In the genomic region with DNA sequence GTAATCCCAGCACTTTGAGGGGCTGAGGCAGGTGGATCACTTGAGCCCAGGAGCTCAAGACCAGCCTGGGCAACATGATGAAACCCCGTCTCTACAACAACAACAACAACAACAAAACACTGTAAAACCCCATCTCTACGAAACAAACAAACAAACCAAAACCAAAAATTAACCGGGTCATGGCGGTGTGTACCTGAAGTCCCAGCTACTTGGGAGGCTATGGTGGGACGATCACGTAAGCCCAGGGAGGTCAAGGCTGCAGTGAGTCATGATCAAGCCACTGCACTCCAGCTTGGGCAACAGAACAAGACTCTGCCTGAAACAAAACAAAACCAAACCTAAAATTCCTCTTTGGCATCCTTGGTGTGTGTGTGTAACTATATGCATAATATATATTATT, we compare ENCODE assay signal across 1 cellular context.
A peak's percentile ranks its signal among the peaks of the same experiment; 100 is the strongest.
TF ChIP-seq lines count a peak whose summit lies in the region.

No MANE protein-coding gene starts in this region.

TF ChIP-seq in HepG2, 621 proteins besides CTCF, POLR2A, EP300 and RAD21 (continued from another document):
- TF ChIP-seq ATF3 (CRISPR knock-in tag; IDR thresholded peaks at IDR 0.05), result peak; percentile 48; the same call in 1 of the 2 replicates
- 0 out of 4 replicates have a peak, but pooled peaks of 1 of the 2 experiments have one; percentile 16 for TF ChIP-seq NR2F1 (CRISPR knock-in tag; IDR thresholded peaks at IDR 0.05)
- no peak for TF ChIP-seq RORA (CRISPR knock-in tag; IDR thresholded peaks at IDR 0.05)
- TF ChIP-seq, protein P1, sequence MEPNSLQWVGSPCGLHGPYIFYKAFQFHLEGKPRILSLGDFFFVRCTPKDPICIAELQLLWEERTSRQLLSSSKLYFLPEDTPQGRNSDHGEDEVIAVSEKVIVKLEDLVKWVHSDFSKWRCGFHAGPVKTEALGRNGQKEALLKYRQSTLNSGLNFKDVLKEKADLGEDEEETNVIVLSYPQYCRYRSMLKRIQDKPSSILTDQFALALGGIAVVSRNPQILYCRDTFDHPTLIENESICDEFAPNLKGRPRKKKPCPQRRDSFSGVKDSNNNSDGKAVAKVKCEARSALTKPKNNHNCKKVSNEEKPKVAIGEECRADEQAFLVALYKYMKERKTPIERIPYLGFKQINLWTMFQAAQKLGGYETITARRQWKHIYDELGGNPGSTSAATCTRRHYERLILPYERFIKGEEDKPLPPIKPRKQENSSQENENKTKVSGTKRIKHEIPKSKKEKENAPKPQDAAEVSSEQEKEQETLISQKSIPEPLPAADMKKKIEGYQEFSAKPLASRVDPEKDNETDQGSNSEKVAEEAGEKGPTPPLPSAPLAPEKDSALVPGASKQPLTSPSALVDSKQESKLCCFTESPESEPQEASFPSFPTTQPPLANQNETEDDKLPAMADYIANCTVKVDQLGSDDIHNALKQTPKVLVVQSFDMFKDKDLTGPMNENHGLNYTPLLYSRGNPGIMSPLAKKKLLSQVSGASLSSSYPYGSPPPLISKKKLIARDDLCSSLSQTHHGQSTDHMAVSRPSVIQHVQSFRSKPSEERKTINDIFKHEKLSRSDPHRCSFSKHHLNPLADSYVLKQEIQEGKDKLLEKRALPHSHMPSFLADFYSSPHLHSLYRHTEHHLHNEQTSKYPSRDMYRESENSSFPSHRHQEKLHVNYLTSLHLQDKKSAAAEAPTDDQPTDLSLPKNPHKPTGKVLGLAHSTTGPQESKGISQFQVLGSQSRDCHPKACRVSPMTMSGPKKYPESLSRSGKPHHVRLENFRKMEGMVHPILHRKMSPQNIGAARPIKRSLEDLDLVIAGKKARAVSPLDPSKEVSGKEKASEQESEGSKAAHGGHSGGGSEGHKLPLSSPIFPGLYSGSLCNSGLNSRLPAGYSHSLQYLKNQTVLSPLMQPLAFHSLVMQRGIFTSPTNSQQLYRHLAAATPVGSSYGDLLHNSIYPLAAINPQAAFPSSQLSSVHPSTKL (CRISPR knock-in tag; IDR thresholded peaks at IDR 0.05), result peak; percentile 29; the same call in 1 of the 2 replicates
- no peak for TF ChIP-seq FOXP1 (IDR thresholded peaks at IDR 0.05)
- peak; percentile 52; the same call in 1 of the 2 replicates for TF ChIP-seq FOXP1 (CRISPR knock-in tag; IDR thresholded peaks at IDR 0.05)
- TF ChIP-seq LCORL (IDR thresholded peaks at IDR 0.05), result no peak
- TF ChIP-seq LCORL (CRISPR knock-in tag; IDR thresholded peaks at IDR 0.05), result 0 out of 2 replicates have a peak, but pooled peaks have one; percentile 43
- peak; percentile 55; the same call in 1 of the 2 replicates for TF ChIP-seq NR2F6 (IDR thresholded peaks at IDR 0.05)
- peak; percentile 77 for TF ChIP-seq NR2F6 (CRISPR knock-in tag; IDR thresholded peaks at IDR 0.05)
- peak; percentile 31; the same call in 1 of the 2 replicates for TF ChIP-seq ZMYM3 (CRISPR knock-in tag; IDR thresholded peaks at IDR 0.05)
- TF ChIP-seq, protein P2, sequence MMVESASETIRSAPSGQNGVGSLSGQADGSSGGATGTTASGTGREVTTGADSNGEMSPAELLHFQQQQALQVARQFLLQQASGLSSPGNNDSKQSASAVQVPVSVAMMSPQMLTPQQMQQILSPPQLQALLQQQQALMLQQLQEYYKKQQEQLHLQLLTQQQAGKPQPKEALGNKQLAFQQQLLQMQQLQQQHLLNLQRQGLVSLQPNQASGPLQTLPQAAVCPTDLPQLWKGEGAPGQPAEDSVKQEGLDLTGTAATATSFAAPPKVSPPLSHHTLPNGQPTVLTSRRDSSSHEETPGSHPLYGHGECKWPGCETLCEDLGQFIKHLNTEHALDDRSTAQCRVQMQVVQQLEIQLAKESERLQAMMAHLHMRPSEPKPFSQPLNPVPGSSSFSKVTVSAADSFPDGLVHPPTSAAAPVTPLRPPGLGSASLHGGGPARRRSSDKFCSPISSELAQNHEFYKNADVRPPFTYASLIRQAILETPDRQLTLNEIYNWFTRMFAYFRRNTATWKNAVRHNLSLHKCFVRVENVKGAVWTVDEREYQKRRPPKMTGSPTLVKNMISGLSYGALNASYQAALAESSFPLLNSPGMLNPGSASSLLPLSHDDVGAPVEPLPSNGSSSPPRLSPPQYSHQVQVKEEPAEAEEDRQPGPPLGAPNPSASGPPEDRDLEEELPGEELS (CRISPR knock-in tag; IDR thresholded peaks at IDR 0.05), result peak; percentile 17; the same call in 1 of the 2 replicates
- peak; percentile 58 for TF ChIP-seq RARA (CRISPR knock-in tag; IDR thresholded peaks at IDR 0.05)
- 0 out of 2 replicates have a peak, but pooled peaks have one; percentile 34 for TF ChIP-seq FOSL1 (CRISPR knock-in tag; IDR thresholded peaks at IDR 0.05; ENCODE audit: borderline replicate concordance)
- TF ChIP-seq PBX2 (CRISPR knock-in tag; IDR thresholded peaks at IDR 0.05), result no peak
- TF ChIP-seq ZNF225 (CRISPR knock-in tag; IDR thresholded peaks at IDR 0.05), result no peak
- TF ChIP-seq FOSL2 (CRISPR knock-in tag; IDR thresholded peaks at IDR 0.05), result peak; percentile 87
